Comparison of ENCODE assay signal across 21 cellular contexts in the genomic region with DNA sequence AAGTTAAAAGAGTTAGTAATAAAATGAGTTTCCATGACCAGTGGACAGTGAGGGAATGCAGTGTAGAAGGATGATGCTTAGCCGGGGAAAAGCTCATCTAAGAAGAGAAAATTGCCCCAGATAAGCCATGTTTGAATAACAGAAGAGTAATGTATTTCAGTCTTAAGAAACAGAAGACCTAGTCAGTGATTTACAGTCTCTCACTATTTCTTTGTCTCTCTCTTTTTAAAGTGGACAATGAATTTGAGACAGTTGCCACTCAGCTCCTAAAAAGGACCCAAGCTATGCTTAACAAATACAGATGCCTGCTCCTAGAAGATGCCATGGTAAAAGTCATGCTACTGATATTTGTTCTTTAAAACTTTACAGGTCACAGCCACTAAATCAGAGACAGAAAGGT. TPM values are rescaled to one million over a fixed set of nuclear protein-coding genes. Genes with fewer than 3 reads are reported as not detected.
DNase-seq lines count a peak whose midpoint lies in the region; ATAC-seq and TF ChIP-seq lines count a peak whose summit lies in the region.
"Had no signal": no experiment of that assay in that cellular context is flagged by ENCODE, and none has a peak within 500 bp of the region (broad histone marks: within the 10 kb centered on the region; RNA-seq: fewer than 3 reads in every experiment).

No MANE protein-coding gene starts in this region.

- H3K27me3 Mint-ChIP-seq in MCF 10A (ENCODE audit: insufficient read depth, unreplicated experiment) (no peaks in the 10 kb centered on the region), WTC11 (ENCODE audit: low read depth) (no peaks in the 10 kb centered on the region)
- H3K27me3 Mint-ChIP-seq in CD8-positive, alpha-beta memory T cell, result no peaks in the 10 kb centered on the region
- H3K27me3 Mint-ChIP-seq in activated T-helper 17 cell treated with anti-CD3 and anti-CD28 coated beads, Interleukin-2, amount 50 U/mL, for 72 hours, result no peaks in the 10 kb centered on the region
- no peaks in the 10 kb centered on the region for H3K27me3 Mint-ChIP-seq in stimulated activated memory B cell treated with anti-CD40 and anti-IgM and Interleukin-4, amounts not matched to agents 10 μg/mL and 1 μg/mL and 100 μg/mL, for 72 hours
- H3K27me3 Mint-ChIP-seq: CD4-positive, alpha-beta memory T cell had no signal

- peaks cover 17% of the 10 kb centered on the region for H3K36me3 ChIP-seq in breast epithelium
- peaks cover 39% of the 10 kb centered on the region for H3K36me3 ChIP-seq in CD8-positive, alpha-beta memory T cell (ENCODE audit: insufficient read depth, low read length)

- H3K27me3 ChIP-seq in breast epithelium, result no peaks in the 10 kb centered on the region
- H3K27me3 ChIP-seq in CD8-positive, alpha-beta memory T cell (ENCODE audit: insufficient read depth, low read length, poor library complexity, severe bottlenecking), result no peaks in the 10 kb centered on the region

- H3K27ac Mint-ChIP-seq in MCF 10A (ENCODE audit: low read depth, unreplicated experiment), result peak overlapping the region; percentile 12
- H3K27ac Mint-ChIP-seq in CD8-positive, alpha-beta memory T cell, result peak overlapping the region in 6 of 8 donors; percentile 15 to 77 (median 54)
- H3K27ac Mint-ChIP-seq in activated T-helper 17 cell treated with anti-CD3 and anti-CD28 coated beads, Interleukin-2, amount 50 U/mL, for 72 hours, result peak overlapping the region; percentile 51
- H3K27ac Mint-ChIP-seq in stimulated activated memory B cell treated with anti-CD40 and anti-IgM and Interleukin-4, amounts not matched to agents 10 μg/mL and 1 μg/mL and 100 μg/mL, for 72 hours, result peak overlapping the region; percentile 44
- no peak overlapping the region for H3K27ac Mint-ChIP-seq in WTC11
- H3K27ac Mint-ChIP-seq: GM23338, HFFc6 had no signal

- no peak for ATAC-seq in activated T-helper 17 cell treated with anti-CD3 and anti-CD28 coated beads, Interleukin-2, amount 50 U/mL, for 72 hours (replicated peaks)
- ATAC-seq in stimulated activated memory B cell treated with anti-CD40 and anti-IgM and Interleukin-4, amounts not matched to agents 10 μg/mL and 1 μg/mL and 100 μg/mL, for 72 hours, result no peak
- ATAC-seq in WTC11, result no peak
- ATAC-seq: A549, GM12878, GM23338 had no signal

- H3K4me1 ChIP-seq in breast epithelium, result no peaks in the 10 kb centered on the region
- H3K4me1 ChIP-seq in CD8-positive, alpha-beta memory T cell (ENCODE audit: insufficient read depth, low read length), result no peaks in the 10 kb centered on the region
- H3K4me1 ChIP-seq: A549 had no signal

- no TSS peak for BruUV-seq in MCF 10A (replicated peaks; lab: Mats Ljungman, UMichigan)

- TF ChIP-seq CTCF in MCF 10A (IDR thresholded peaks at IDR 0.05; ENCODE audit: unreplicated experiment), result no peak
- no peak for TF ChIP-seq CTCF in breast epithelium (IDR thresholded peaks at IDR 0.05)
- TF ChIP-seq CTCF in WTC11 (IDR thresholded peaks at IDR 0.05), result no peak

- POLR2A ChIA-PET in MCF 10A (lab: Yijun Ruan, JAX), result no interaction called here
- POLR2A ChIA-PET in CD8-positive, alpha-beta memory T cell (lab: Charles Lee), result no interaction called here
- POLR2A ChIA-PET in WTC11 (lab: Charles Lee), result no interaction called here

- H3K9me3 Mint-ChIP-seq in MCF 10A (ENCODE audit: unreplicated experiment), result no peaks in the 10 kb centered on the region
- no peaks in the 10 kb centered on the region for H3K9me3 Mint-ChIP-seq in CD8-positive, alpha-beta memory T cell
- no peaks in the 10 kb centered on the region for H3K9me3 Mint-ChIP-seq in activated T-helper 17 cell treated with anti-CD3 and anti-CD28 coated beads, Interleukin-2, amount 50 U/mL, for 72 hours
- no peaks in the 10 kb centered on the region for H3K9me3 Mint-ChIP-seq in stimulated activated memory B cell treated with anti-CD40 and anti-IgM and Interleukin-4, amounts not matched to agents 10 μg/mL and 1 μg/mL and 100 μg/mL, for 72 hours
- H3K9me3 Mint-ChIP-seq in WTC11, result no peaks in the 10 kb centered on the region
- H3K9me3 Mint-ChIP-seq: CD4-positive, alpha-beta memory T cell; GM23338; H9; HFFc6 had no signal

- H3K4me3 ChIP-seq in breast epithelium, result no peak overlapping the region
- H3K4me3 ChIP-seq in CD8-positive, alpha-beta memory T cell (ENCODE audit: low read length), result no peak overlapping the region
- H3K4me3 ChIP-seq: A549, GM12878, GM23338 had no signal

- intact Hi-C loops in MCF 10A (cut with micrococcal nuclease) (no loop called here), breast epithelium (cut with DNase I; ENCODE audit: low total_unique reads) (no loop called here)

- no peaks in the 10 kb centered on the region for H3K9me3 ChIP-seq in breast epithelium
- no peaks in the 10 kb centered on the region for H3K9me3 ChIP-seq in CD8-positive, alpha-beta memory T cell (ENCODE audit: low read length)
- H3K9me3 ChIP-seq: A549 had no signal

- no peaks in the 10 kb centered on the region for H3K4me1 Mint-ChIP-seq in MCF 10A (ENCODE audit: insufficient read depth, unreplicated experiment)
- no peaks in the 10 kb centered on the region for H3K4me1 Mint-ChIP-seq in CD8-positive, alpha-beta memory T cell
- no peaks in the 10 kb centered on the region for H3K4me1 Mint-ChIP-seq in activated T-helper 17 cell treated with anti-CD3 and anti-CD28 coated beads, Interleukin-2, amount 50 U/mL, for 72 hours
- no peaks in the 10 kb centered on the region for H3K4me1 Mint-ChIP-seq in stimulated activated memory B cell treated with anti-CD40 and anti-IgM and Interleukin-4, amounts not matched to agents 10 μg/mL and 1 μg/mL and 100 μg/mL, for 72 hours
- no peaks in the 10 kb centered on the region for H3K4me1 Mint-ChIP-seq in WTC11
- H3K4me1 Mint-ChIP-seq: CD4-positive, alpha-beta memory T cell; GM23338; H9 had no signal

- no peak overlapping the region for H3K27ac ChIP-seq in breast epithelium
- H3K27ac ChIP-seq in CD8-positive, alpha-beta memory T cell (ENCODE audit: low read depth, low read length), result no peak overlapping the region
- H3K27ac ChIP-seq: A549 had no signal

- CTCF ChIA-PET in MCF 10A (lab: Yijun Ruan, JAX) (interaction anchor here (0.6 to 0.9 kb wide), 2 partner anchors 134 to 217 kb away, joined by 3 read pairs; no protein-coding TSS in a partner anchor), WTC11 (lab: Charles Lee) (no interaction called here)
- CTCF ChIA-PET in CD8-positive, alpha-beta memory T cell (lab: Charles Lee), result interaction anchor here (0.8 to 1.6 kb wide), 2 partner anchors 12 to 198 kb away, joined by 3 to 4 read pairs; no protein-coding TSS in a partner anchor

- no peak for DNase-seq in MCF 10A (ENCODE audit: unreplicated experiment)
- DNase-seq in breast epithelium (ENCODE audit: low spot score in 2 of 2), result no peak
- DNase-seq in CD8-positive, alpha-beta memory T cell, result no peak
- no peak for DNase-seq in WTC11 (ENCODE audit: low spot score)
- DNase-seq in AML-193 (lab: John Stamatoyannopoulos, UW), result no peak
- DNase-seq: 8988T; ACHN; C1 segment of cervical spinal cord; CD4-positive, alpha-beta memory T cell; DMS79; EL; GDM1; H9; HFFc6 had no signal

- TF ChIP-seq POLR2A in breast epithelium (IDR thresholded peaks at IDR 0.05), result no peak

- peaks cover 99% of the 10 kb centered on the region for H3K36me3 Mint-ChIP-seq in MCF 10A (ENCODE audit: insufficient read depth, unreplicated experiment)
- H3K36me3 Mint-ChIP-seq in CD8-positive, alpha-beta memory T cell, result peaks cover 4 to 71% (median 23%) of the 10 kb centered on the region in 3 donors
- H3K36me3 Mint-ChIP-seq in activated T-helper 17 cell treated with anti-CD3 and anti-CD28 coated beads, Interleukin-2, amount 50 U/mL, for 72 hours (ENCODE audit: low read depth), result peaks cover 94% of the 10 kb centered on the region
- peaks cover 40% of the 10 kb centered on the region for H3K36me3 Mint-ChIP-seq in stimulated activated memory B cell treated with anti-CD40 and anti-IgM and Interleukin-4, amounts not matched to agents 10 μg/mL and 1 μg/mL and 100 μg/mL, for 72 hours
- H3K36me3 Mint-ChIP-seq in WTC11, result peaks cover 49% of the 10 kb centered on the region

- H3K4me3 Mint-ChIP-seq in MCF 10A (ENCODE audit: unreplicated experiment), result no peak overlapping the region
- no peak overlapping the region for H3K4me3 Mint-ChIP-seq in CD8-positive, alpha-beta memory T cell
- H3K4me3 Mint-ChIP-seq in activated T-helper 17 cell treated with anti-CD3 and anti-CD28 coated beads, Interleukin-2, amount 50 U/mL, for 72 hours, result no peak overlapping the region
- no peak overlapping the region for H3K4me3 Mint-ChIP-seq in stimulated activated memory B cell treated with anti-CD40 and anti-IgM and Interleukin-4, amounts not matched to agents 10 μg/mL and 1 μg/mL and 100 μg/mL, for 72 hours
- no peak overlapping the region for H3K4me3 Mint-ChIP-seq in WTC11
- H3K4me3 Mint-ChIP-seq: CD4-positive, alpha-beta memory T cell; GM23338; H9; HFFc6 had no signal

TF ChIP-seq in WTC11, 78 proteins besides CTCF, POLR2A, EP300 and RAD21 (continues in another document):
- no peak for TF ChIP-seq FOXP1 (CRISPR knock-in tag; IDR thresholded peaks at IDR 0.05; ENCODE audit: borderline replicate concordance)

RNA-seq across cellular contexts. Expression of gene RPL7L1, which starts 19.4 kb away (rescaled TPM):
- 121 and 123 TPM in 2 replicates for total RNA-seq in MCF 10A (2022)
- 100 to 1,000 TPM in 1 of 3 donors, 10 to 100 TPM in 2; 85.5 to 107 (median 90.1) TPM for total RNA-seq in breast epithelium
- total RNA-seq in CD8-positive, alpha-beta memory T cell, result 100 to 1,000 TPM; 199 to 200 TPM
- 95.0 TPM for polyA plus RNA-seq in CD8-positive, alpha-beta memory T cell
- total RNA-seq in activated T-helper 17 cell treated with anti-CD3 and anti-CD28 coated beads, Interleukin-2, amount 50 U/mL, for 72 hours, result 100 to 1,000 TPM; 116 to 150 TPM
- total RNA-seq in WTC11 (2021), result 91.4 to 107 TPM (median 93.0 TPM) in 3 replicates

RNA-seq across cellular contexts. Expression of gene PTCRA, which starts 55.8 kb away (rescaled TPM):
- not detected in 2 replicates for total RNA-seq in MCF 10A (2022)
- not detected for total RNA-seq in breast epithelium
- not detected for total RNA-seq in CD8-positive, alpha-beta memory T cell
- polyA plus RNA-seq in CD8-positive, alpha-beta memory T cell, result not detected
- not detected for total RNA-seq in activated T-helper 17 cell treated with anti-CD3 and anti-CD28 coated beads, Interleukin-2, amount 50 U/mL, for 72 hours
- not detected in 3 replicates for total RNA-seq in WTC11 (2021)
- total RNA-seq: CD4-positive, alpha-beta memory T cell; GM23338; H4; H9; HFFc6 had no signal
- polyA plus RNA-seq: A549; BJ; CD4-positive, alpha-beta memory T cell; GM23338 had no signal
